Comparison of ENCODE assay signal across 13 cellular contexts in genomic region chr12:51884676-51885229, GRCh38. TPM values are rescaled to one million over a fixed set of nuclear protein-coding genes. Genes with fewer than 3 reads are reported as not detected.
DNase-seq lines count a peak whose midpoint lies in the region; ATAC-seq and TF ChIP-seq lines count a peak whose summit lies in the region.
"Had no signal": no experiment of that assay in that cellular context is flagged by ENCODE, and none has a peak within 500 bp of the region (broad histone marks: within the 10 kb centered on the region; RNA-seq: fewer than 3 reads in every experiment).

No MANE protein-coding gene starts in this region.

- H2BK15ac ChIP-seq in IMR-90 (ENCODE audit: low read depth, low read length) = peak overlapping the region; percentile 18; the same call in 1 of the 3 replicates

- H3K56ac ChIP-seq in IMR-90 (ENCODE audit: extremely low read depth, insufficient read depth, low read length) = no peak overlapping the region

- in situ Hi-C loops in IMR-90 (cut with MboI; ENCODE audit: low sequenced_read_pairs) = no loop called here

- no peak overlapping the region for H3K9ac ChIP-seq in IMR-90 (ENCODE audit: low read depth, low read length)
- H3K9ac ChIP-seq in liver (ENCODE audit: low read depth in 1 of 2, low read length in 2 of 2) = no peak overlapping the region

- TF ChIP-seq CTCF in CD14-positive monocyte (IDR thresholded peaks at IDR 0.05) (no peak), IMR-90 (conservative IDR thresholded peaks at IDR 0.05; ENCODE audit: low read depth, low read length) (no peak), breast epithelium (IDR thresholded peaks at IDR 0.05) (no peak), liver (IDR thresholded peaks at IDR 0.05; ENCODE audit: low read depth, low read length, missing input control) (no peak), A673 (conservative IDR thresholded peaks at IDR 0.05; ENCODE audit: low read depth, low read length) (no peak)

- H2BK5ac ChIP-seq in IMR-90 (ENCODE audit: low read depth, low read length, poor library complexity, severe bottlenecking) = no peak overlapping the region

- DNase-seq in CD14-positive monocyte (ENCODE audit: low spot score) = peak; percentile 70
- DNase-seq in IMR-90 = peak; percentile 67
- DNase-seq in breast epithelium (ENCODE audit: low spot score in 2 of 2) = no peak
- DNase-seq in hepatic stellate cell (ENCODE audit: low spot score) = no peak
- no peak for DNase-seq in natural killer cell treated with Interleukin-12 subunit alpha and Interleukin-12 subunit beta and Interleukin-15 and Interleukin-18, amount 100 ng/mL, for 72 hours (ENCODE audit: low spot score)
- DNase-seq in NCI-H146 (lab: John Stamatoyannopoulos, UW) = no peak
- no peak for DNase-seq in A673 (ENCODE audit: low spot score)
- DNase-seq: activated B cell treated with CpG ODN at 0.5 μM for 24 hours, BE2C, SIG-M5, upper lobe of left lung had no signal

- no peak overlapping the region for H3K23ac ChIP-seq in IMR-90 (ENCODE audit: low read depth, low read length)

- H3K36me3 Mint-ChIP-seq in CD14-positive monocyte = peaks cover 0 to 3% of the 10 kb centered on the region in 2 donors
- no peaks in the 10 kb centered on the region for H3K36me3 Mint-ChIP-seq in natural killer cell treated with Interleukin-12 subunit alpha and Interleukin-12 subunit beta and Interleukin-15 and Interleukin-18, amount 100 ng/mL, for 72 hours

- CTCF ChIA-PET in IMR-90 (lab: Yijun Ruan, JAX) (interaction anchor here (1.2 to 2.4 kb wide), 4 partner anchors 10 to 464 kb away, joined by 3 to 12 read pairs (median 4); no protein-coding TSS in a partner anchor), A673 (lab: Charles Lee) (no interaction called here)

- no peak overlapping the region for H3K18ac ChIP-seq in IMR-90 (ENCODE audit: low read depth, low read length)

- H3K4me3 ChIP-seq in IMR-90 (ENCODE audit: insufficient read depth, low read depth, low read length) = no peak overlapping the region
- no peak overlapping the region for H3K4me3 ChIP-seq in breast epithelium
- H3K4me3 ChIP-seq in liver (ENCODE audit: low read depth in 1 of 3, low read length in 3 of 3) = no peak overlapping the region
- H3K4me3 ChIP-seq in A673 (ENCODE audit: low read depth, low read length, poor library complexity, severe bottlenecking) = no peak overlapping the region
- H3K4me3 ChIP-seq: upper lobe of left lung had no signal

- dilution Hi-C loops in IMR-90 (cut with HindIII; ENCODE audit: low sequenced_read_pairs, unreplicated experiment) = no loop called here

- peak overlapping the region in 1 of 2 experiments; percentile 8; a peak in 2 of 4 replicates for H4K8ac ChIP-seq in IMR-90 (ENCODE audit: low read depth in 2 of 2, low read length in 2 of 2)

- peaks cover 2% of the 10 kb centered on the region; the same call in 1 of the 2 replicates for H3K9me1 ChIP-seq in IMR-90 (ENCODE audit: insufficient read depth, low read length)

- no peak overlapping the region for H3K4me3 Mint-ChIP-seq in CD14-positive monocyte
- no peak overlapping the region for H3K4me3 Mint-ChIP-seq in natural killer cell treated with Interleukin-12 subunit alpha and Interleukin-12 subunit beta and Interleukin-15 and Interleukin-18, amount 100 ng/mL, for 72 hours
- H3K4me3 Mint-ChIP-seq: activated T-helper 1 cell treated with anti-CD3 and anti-CD28 coated beads, Interleukin-12 subunit alpha, Interleukin-12 subunit beta, Interleukin-2, Interleukin-4 antibody, amounts not matched to agents 30 ng/mL and 10 ng/mL and 1 ng/mL, durations not matched to agents 14 hours and 24 hours and 36 hours had no signal

- no peak overlapping the region for H3K4me2 ChIP-seq in IMR-90 (ENCODE audit: low read depth, low read length)

- peaks cover 0 to 6% (median 3%) of the 10 kb centered on the region in 7 donors for H3K9me3 Mint-ChIP-seq in CD14-positive monocyte
- H3K9me3 Mint-ChIP-seq in natural killer cell treated with Interleukin-12 subunit alpha and Interleukin-12 subunit beta and Interleukin-15 and Interleukin-18, amount 100 ng/mL, for 72 hours = no peaks in the 10 kb centered on the region
- H3K9me3 Mint-ChIP-seq: activated T-helper 1 cell treated with anti-CD3 and anti-CD28 coated beads, Interleukin-12 subunit alpha, Interleukin-12 subunit beta, Interleukin-2, Interleukin-4 antibody, amounts not matched to agents 30 ng/mL and 10 ng/mL and 1 ng/mL, durations not matched to agents 14 hours and 24 hours and 36 hours had no signal

- no peak overlapping the region for H2AFZ ChIP-seq in IMR-90 (replicated peaks; ENCODE audit: low read length, poor library complexity)

- POLR2A ChIA-PET in IMR-90 (lab: Charles Lee; ENCODE audit: unreplicated experiment) (no interaction called here), A673 (lab: Charles Lee; ENCODE audit: low non-redundant PET) (no interaction called here)

- H2AK5ac ChIP-seq in IMR-90 (ENCODE audit: low read depth, low read length) = peak overlapping the region; percentile 87; the same call in 1 of the 2 replicates

- no peak overlapping the region for H3K14ac ChIP-seq in IMR-90 (replicated peaks; ENCODE audit: low read depth, low read length)

- no peak for TF ChIP-seq POLR2A in IMR-90 (IDR thresholded peaks at IDR 0.05; ENCODE audit: low read depth, low read length)
- no peak for TF ChIP-seq POLR2A in breast epithelium (IDR thresholded peaks at IDR 0.05)

- BruUV-seq in IMR-90 (replicated peaks; lab: Mats Ljungman, UMichigan) = no TSS peak
- no TSS peak for BruUV-seq in A673 (replicated peaks; lab: Mats Ljungman, UMichigan)

- H3K27ac ChIP-seq in IMR-90 (ENCODE audit: insufficient read depth, low read length) = no peak overlapping the region
- H3K27ac ChIP-seq in breast epithelium = peak overlapping the region; percentile 71 to 87
- H3K27ac ChIP-seq in liver (ENCODE audit: low read depth in 1 of 2, low read length in 2 of 2) = no peak overlapping the region
- H3K27ac ChIP-seq in A673 (ENCODE audit: low read depth, low read length, poor library complexity, severe bottlenecking) = no peak overlapping the region

- H3K27me3 ChIP-seq in IMR-90 (ENCODE audit: control insufficient read depth, insufficient read depth, low read length) = no peaks in the 10 kb centered on the region
- no peaks in the 10 kb centered on the region for H3K27me3 ChIP-seq in breast epithelium
- H3K27me3 ChIP-seq in liver (ENCODE audit: control insufficient read depth in 4 of 4, insufficient read depth in 4 of 4, low read length in 3 of 4) = no peaks in the 10 kb centered on the region
- no peaks in the 10 kb centered on the region for H3K27me3 ChIP-seq in A673 (replicated peaks; ENCODE audit: insufficient read depth, low read depth, low read length, poor library complexity)
- H3K27me3 ChIP-seq: BE2C, upper lobe of left lung had no signal

- H2BK120ac ChIP-seq in IMR-90 (ENCODE audit: low read depth, low read length) = peak overlapping the region; percentile 37; the same call in 1 of the 2 replicates

- H2AK9ac ChIP-seq in IMR-90 (replicated peaks; ENCODE audit: low read depth, low read length, poor library complexity) = no peak overlapping the region

- ATAC-seq in IMR-90 (ENCODE audit: low read depth) = no peak
- no peak for ATAC-seq in natural killer cell treated with Interleukin-12 subunit alpha and Interleukin-12 subunit beta and Interleukin-15 and Interleukin-18, amount 100 ng/mL, for 72 hours

- H4K20me1 ChIP-seq in IMR-90 (ENCODE audit: insufficient read depth, low read length) = no peaks in the 10 kb centered on the region

- no peaks in the 10 kb centered on the region for H3K79me1 ChIP-seq in IMR-90 (ENCODE audit: low read depth in 1 of 2, low read length in 2 of 2)

- no peak for TF ChIP-seq RAD21 in IMR-90 (IDR thresholded peaks at IDR 0.05; ENCODE audit: low read length)
- no peak for TF ChIP-seq RAD21 in liver (IDR thresholded peaks at IDR 0.05)

- H2BK20ac ChIP-seq in IMR-90 (ENCODE audit: low read depth, low read length) = peak overlapping the region; percentile 13; the same call in 1 of the 2 replicates

- H4K91ac ChIP-seq in IMR-90 (ENCODE audit: insufficient read depth, low read depth, low read length) = no peak overlapping the region

- peak overlapping the region; percentile 46; the same call in 1 of the 2 replicates for H3K4ac ChIP-seq in IMR-90 (ENCODE audit: low read depth, low read length)

- 97% methylated on average over 6 of the region's 11 CpGs; no CpG with 5 or more reads in 1 of the 2 experiments for WGBS in IMR-90 (ENCODE audit: extremely low coverage in 2 of 2, insufficient read length in 1 of 2), 2 experiments
- 83% methylated on average over 11 of the region's 11 CpGs for WGBS in liver

- H4K5ac ChIP-seq in IMR-90 (ENCODE audit: low read depth, low read length) = no peak overlapping the region

- intact Hi-C loops in CD14-positive monocyte (cut with micrococcal nuclease) = loop anchor here in 1 of 2 donors (5.0 to 10.0 kb wide), 2 partner anchors 38 to 310 kb away; partner anchors contain the start of gene KRT80
- intact Hi-C loops in IMR-90 (cut with micrococcal nuclease) = no loop called here
- intact Hi-C loops in breast epithelium (cut with DNase I; ENCODE audit: low total_unique reads) = no loop called here
- intact Hi-C loops in A673 (cut with micrococcal nuclease; ENCODE audit: unreplicated experiment) = no loop called here

- peak overlapping the region; percentile 89 to 94 (median 91) for H3K27ac Mint-ChIP-seq in CD14-positive monocyte
- H3K27ac Mint-ChIP-seq in natural killer cell treated with Interleukin-12 subunit alpha and Interleukin-12 subunit beta and Interleukin-15 and Interleukin-18, amount 100 ng/mL, for 72 hours = peak overlapping the region in 1 of 2 donors; percentile 88
- H3K27ac Mint-ChIP-seq: activated B cell treated with CpG ODN at 0.5 μM for 24 hours had no signal

- H3K4me1 Mint-ChIP-seq in CD14-positive monocyte = peaks cover 64% of the 10 kb centered on the region
- peaks cover 7 to 13% of the 10 kb centered on the region in 2 donors for H3K4me1 Mint-ChIP-seq in natural killer cell treated with Interleukin-12 subunit alpha and Interleukin-12 subunit beta and Interleukin-15 and Interleukin-18, amount 100 ng/mL, for 72 hours (ENCODE audit: low read depth in 2 of 2)

- H3K36me3 ChIP-seq in IMR-90 (ENCODE audit: control insufficient read depth, insufficient read depth, low read length) = no peaks in the 10 kb centered on the region
- H3K36me3 ChIP-seq in breast epithelium = no peaks in the 10 kb centered on the region
- H3K36me3 ChIP-seq in liver (ENCODE audit: control insufficient read depth in 4 of 4, insufficient read depth in 3 of 4, low read depth in 1 of 4, low read length in 3 of 4) = no peaks in the 10 kb centered on the region
- H3K36me3 ChIP-seq in A673 (ENCODE audit: insufficient read depth, low read length, poor library complexity, severe bottlenecking) = no peaks in the 10 kb centered on the region
- H3K36me3 ChIP-seq: BE2C, upper lobe of left lung had no signal

- peaks cover 0 to 4% (median 2%) of the 10 kb centered on the region in 3 donors for H3K27me3 Mint-ChIP-seq in CD14-positive monocyte (ENCODE audit: low read depth in 3 of 3)
- peaks cover 0 to 4% of the 10 kb centered on the region in 2 donors for H3K27me3 Mint-ChIP-seq in natural killer cell treated with Interleukin-12 subunit alpha and Interleukin-12 subunit beta and Interleukin-15 and Interleukin-18, amount 100 ng/mL, for 72 hours

- peaks cover 4% of the 10 kb centered on the region for H3K4me1 ChIP-seq in IMR-90 (ENCODE audit: control insufficient read depth, insufficient read depth, low read length)
- peaks cover 0 to 5% of the 10 kb centered on the region in 2 donors for H3K4me1 ChIP-seq in breast epithelium
- H3K4me1 ChIP-seq in liver (ENCODE audit: control insufficient read depth in 4 of 4, insufficient read depth in 4 of 4, low read length in 3 of 4) = peaks cover 0 to 3% (median 1%) of the 10 kb centered on the region in 4 donors
- no peaks in the 10 kb centered on the region for H3K4me1 ChIP-seq in A673 (ENCODE audit: insufficient read depth, low read length, poor library complexity, severe bottlenecking)

- H3K9me3 ChIP-seq in IMR-90 (ENCODE audit: control insufficient read depth, insufficient read depth, low read length) (no peaks in the 10 kb centered on the region), breast epithelium (no peaks in the 10 kb centered on the region), liver (ENCODE audit: control insufficient read depth in 4 of 4, low read length in 3 of 4) (no peaks in the 10 kb centered on the region), A673 (ENCODE audit: low read depth, low read length, poor library complexity, severe bottlenecking) (no peaks in the 10 kb centered on the region)
- H3K9me3 ChIP-seq: BE2C, upper lobe of left lung had no signal

RNA-seq across cellular contexts. Expression of gene ANKRD33, which starts 3.1 kb away (rescaled TPM):
- polyA plus RNA-seq in CD14-positive monocyte (not detected), IMR-90 (2012; rRNA removed) (0.03 TPM in 1 of 2 replicates, not detected in the other), liver (not detected)
- total RNA-seq in IMR-90 (2012; rRNA removed) (under 0.01 TPM in 1 of 2 replicates, not detected in the other), breast epithelium (not detected), liver (not detected), A673 (2021) (not detected in 2 replicates)
- 0.02 TPM in 1 of 2 replicates, not detected in the other for polyA plus RNA-seq in IMR-90 (2012; cell fraction: cytosol; rRNA removed)
- 0.42 and 0.57 TPM in 2 replicates for polyA plus RNA-seq in IMR-90 (2012; cell fraction: nucleus; rRNA removed; ENCODE audit: low replicate concordance)
- not detected for total RNA-seq in natural killer cell treated with Interleukin-12 subunit alpha and Interleukin-12 subunit beta and Interleukin-15 and Interleukin-18, amount 100 ng/mL, for 72 hours
- total RNA-seq: activated B cell treated with CpG ODN at 0.5 μM for 24 hours; activated T-helper 1 cell treated with anti-CD3 and anti-CD28 coated beads, Interleukin-12 subunit alpha, Interleukin-12 subunit beta, Interleukin-2, Interleukin-4 antibody, amounts not matched to agents 30 ng/mL and 10 ng/mL and 1 ng/mL, durations not matched to agents 14 hours and 24 hours and 36 hours; upper lobe of left lung had no signal

RNA-seq across cellular contexts. Expression of gene ACVRL1, which starts 22.6 kb away (rescaled TPM):
- polyA plus RNA-seq in CD14-positive monocyte = 1 to 10 TPM; 1.5 to 2.0 TPM
- 5.8 and 7.5 TPM in 2 replicates for total RNA-seq in IMR-90 (2012; rRNA removed)
- polyA plus RNA-seq in IMR-90 (2012; rRNA removed) = 6.4 and 8.0 TPM in 2 replicates
- polyA plus RNA-seq in IMR-90 (2012; cell fraction: cytosol; rRNA removed) = 4.5 and 11.0 TPM in 2 replicates
- polyA plus RNA-seq in IMR-90 (2012; cell fraction: nucleus; rRNA removed; ENCODE audit: low replicate concordance) = 17.2 and 26.4 TPM in 2 replicates
- total RNA-seq in breast epithelium = 100 to 1,000 TPM in 2 of 3 donors, 10 to 100 TPM in 1; 24.7 to 274 (median 109) TPM
- total RNA-seq in liver = 1 to 10 TPM; 7.5 to 7.9 TPM
- 1 to 10 TPM; 3.1 to 4.7 TPM for polyA plus RNA-seq in liver
- not detected for total RNA-seq in natural killer cell treated with Interleukin-12 subunit alpha and Interleukin-12 subunit beta and Interleukin-15 and Interleukin-18, amount 100 ng/mL, for 72 hours
- 0.17 and 0.28 TPM in 2 replicates for total RNA-seq in A673 (2021)
- total RNA-seq: activated B cell treated with CpG ODN at 0.5 μM for 24 hours; activated T-helper 1 cell treated with anti-CD3 and anti-CD28 coated beads, Interleukin-12 subunit alpha, Interleukin-12 subunit beta, Interleukin-2, Interleukin-4 antibody, amounts not matched to agents 30 ng/mL and 10 ng/mL and 1 ng/mL, durations not matched to agents 14 hours and 24 hours and 36 hours had no signal

RNA-seq across cellular contexts. Expression of gene FIGNL2, which starts 36.2 kb away (rescaled TPM):
- polyA plus RNA-seq in CD14-positive monocyte (under 1 TPM in 1 of 2 donors, not detected in 1; 0.06 TPM), IMR-90 (2012; rRNA removed) (0.09 and 0.12 TPM in 2 replicates), liver (under 1 TPM; 0.06 to 0.33 TPM)
- total RNA-seq in IMR-90 (2012; rRNA removed) (under 0.01 TPM in 2 replicates), breast epithelium (1 to 10 TPM in 1 of 3 donors, under 1 TPM in 2; 0.16 to 1.3 (median 0.29) TPM), liver (under 1 TPM; 0.33 to 0.70 TPM), A673 (2021) (0.21 and 0.33 TPM in 2 replicates)
- 0.02 and 0.04 TPM in 2 replicates for polyA plus RNA-seq in IMR-90 (2012; cell fraction: cytosol; rRNA removed)
- 0.61 and 0.62 TPM in 2 replicates for polyA plus RNA-seq in IMR-90 (2012; cell fraction: nucleus; rRNA removed; ENCODE audit: low replicate concordance)
- under 1 TPM; 0.40 to 0.78 TPM for total RNA-seq in natural killer cell treated with Interleukin-12 subunit alpha and Interleukin-12 subunit beta and Interleukin-15 and Interleukin-18, amount 100 ng/mL, for 72 hours

Comparison
In these comparisons a context has a peak if more than half of its experiments do, and no peak if none do; other contexts are left out.
1. DNase-seq: peak in CD14-positive monocyte (single experiment) and IMR-90 (single experiment); none in breast epithelium (0 of 2), hepatic stellate cell (single experiment), natural killer cell treated with Interleukin-12 subunit alpha and Interleukin-12 subunit beta and Interleukin-15 and Interleukin-18, amount 100 ng/mL, for 72 hours (single experiment), NCI-H146 (single experiment) and A673 (single experiment).
2. H3K27ac ChIP-seq: peak in breast epithelium (2 of 2); none in IMR-90 (single experiment), liver (0 of 2) and A673 (single experiment).